ENCODE assay signal across 15 cellular contexts in genomic region chr22:40605676-40606250, GRCh38. TPM values are rescaled to one million over a fixed set of nuclear protein-coding genes. Genes with fewer than 3 reads are reported as not detected.
DNase-seq lines count a peak whose midpoint lies in the region; ATAC-seq and TF ChIP-seq lines count a peak whose summit lies in the region.
"Had no signal": no experiment of that assay in that cellular context is flagged by ENCODE, and none has a peak within 500 bp of the region (broad histone marks: within the 10 kb centered on the region; RNA-seq: fewer than 3 reads in every experiment).

No MANE protein-coding gene starts in this region.

- intact Hi-C loops in activated B cell treated with CpG ODN at 0.5 μM for 24 hours (cut with micrococcal nuclease), result no loop called here

- DNase-seq in NCI-H2196 (lab: John Stamatoyannopoulos, UW; ENCODE audit: unreplicated experiment) (peak; percentile 11), NCI-H2196 treated with DMSO at 0.1 percent for 48 hours (lab: John Stamatoyannopoulos, UW; ENCODE audit: unreplicated experiment) (no peak), activated B cell treated with CpG ODN at 0.5 μM for 24 hours (no peak), hepatic stellate cell (ENCODE audit: low spot score) (peak; percentile 34), GM10248 (ENCODE audit: extremely low spot score) (no peak), iPS-NIHi7 (ENCODE audit: extremely low spot score) (no peak)
- no peak for DNase-seq in activated effector memory CD4-positive, alpha-beta T cell treated with anti-CD3 and anti-CD28 coated beads, Interleukin-2, amount 50 U/mL, for 16 hours
- DNase-seq: activated CD4-positive, alpha-beta memory T cell treated with anti-CD3 and anti-CD28 coated beads for 36 hours; activated gamma-delta T cell; central memory CD4-positive, alpha-beta T cell; NCI-H1417; ovary; stimulated activated CD4-positive, alpha-beta T cell treated with anti-CD3 and anti-CD28 coated beads, Interleukin-15, amount 100 ng/mL, for 24 hours; testis had no signal

- no peaks in the 10 kb centered on the region for H3K36me3 Mint-ChIP-seq in activated B cell treated with CpG ODN at 0.5 μM for 24 hours (ENCODE audit: low read depth)
- peaks cover 7% of the 10 kb centered on the region for H3K36me3 Mint-ChIP-seq in stimulated activated memory B cell treated with anti-CD40 and anti-IgM and Interleukin-4, amounts not matched to agents 10 μg/mL and 1 μg/mL and 100 μg/mL, for 72 hours
- H3K36me3 Mint-ChIP-seq: activated CD4-positive, alpha-beta memory T cell treated with anti-CD3 and anti-CD28 coated beads for 36 hours had no signal

- TF ChIP-seq CTCF in activated B cell treated with CpG ODN at 0.5 μM for 24 hours (IDR thresholded peaks at IDR 0.05) (no peak), GM10248 (IDR thresholded peaks at IDR 0.05; ENCODE audit: control extremely low read depth, extremely low read depth, low read depth, missing control alignments) (no peak)

- H3K27me3 Mint-ChIP-seq in activated B cell treated with CpG ODN at 0.5 μM for 24 hours, result no peaks in the 10 kb centered on the region
- no peaks in the 10 kb centered on the region for H3K27me3 Mint-ChIP-seq in stimulated activated memory B cell treated with anti-CD40 and anti-IgM and Interleukin-4, amounts not matched to agents 10 μg/mL and 1 μg/mL and 100 μg/mL, for 72 hours
- H3K27me3 Mint-ChIP-seq: activated CD4-positive, alpha-beta memory T cell treated with anti-CD3 and anti-CD28 coated beads for 36 hours had no signal

- no peaks in the 10 kb centered on the region for H3K9me3 Mint-ChIP-seq in activated B cell treated with CpG ODN at 0.5 μM for 24 hours
- H3K9me3 Mint-ChIP-seq in stimulated activated memory B cell treated with anti-CD40 and anti-IgM and Interleukin-4, amounts not matched to agents 10 μg/mL and 1 μg/mL and 100 μg/mL, for 72 hours, result no peaks in the 10 kb centered on the region
- H3K9me3 Mint-ChIP-seq: activated CD4-positive, alpha-beta memory T cell treated with anti-CD3 and anti-CD28 coated beads for 36 hours had no signal

- POLR2A ChIA-PET in activated B cell treated with CpG ODN at 0.5 μM for 24 hours (lab: Charles Lee), result interaction anchor here (0.6 to 2.3 kb wide), 4 partner anchors 8 to 154 kb away, joined by 3 to 7 read pairs (median 4); no protein-coding TSS in a partner anchor
- POLR2A ChIA-PET in GM10248 (lab: Yijun Ruan, JAX), result no interaction called here

- no peak overlapping the region for H3K4me3 Mint-ChIP-seq in activated B cell treated with CpG ODN at 0.5 μM for 24 hours
- H3K4me3 Mint-ChIP-seq in stimulated activated memory B cell treated with anti-CD40 and anti-IgM and Interleukin-4, amounts not matched to agents 10 μg/mL and 1 μg/mL and 100 μg/mL, for 72 hours, result no peak overlapping the region
- H3K4me3 Mint-ChIP-seq: activated CD4-positive, alpha-beta memory T cell treated with anti-CD3 and anti-CD28 coated beads for 36 hours had no signal

- CTCF ChIA-PET in activated B cell treated with CpG ODN at 0.5 μM for 24 hours (lab: Charles Lee) (interaction anchor here (1.5 kb wide), 1 partner anchor 8 kb away, joined by 3 read pairs; no protein-coding TSS in a partner anchor), GM10248 (lab: Yijun Ruan, JAX) (interaction anchor here (0.9 to 1.8 kb wide), 3 partner anchors 9 to 118 kb away, joined by 3 to 10 read pairs (median 3); no protein-coding TSS in a partner anchor)

- peaks cover 46% of the 10 kb centered on the region for H3K4me1 Mint-ChIP-seq in activated B cell treated with CpG ODN at 0.5 μM for 24 hours
- H3K4me1 Mint-ChIP-seq in stimulated activated memory B cell treated with anti-CD40 and anti-IgM and Interleukin-4, amounts not matched to agents 10 μg/mL and 1 μg/mL and 100 μg/mL, for 72 hours, result peaks cover 59% of the 10 kb centered on the region

- peak overlapping the region; percentile 32 for H3K27ac Mint-ChIP-seq in activated B cell treated with CpG ODN at 0.5 μM for 24 hours
- peak overlapping the region; percentile 48 for H3K27ac Mint-ChIP-seq in stimulated activated memory B cell treated with anti-CD40 and anti-IgM and Interleukin-4, amounts not matched to agents 10 μg/mL and 1 μg/mL and 100 μg/mL, for 72 hours
- H3K27ac Mint-ChIP-seq: activated CD4-positive, alpha-beta memory T cell treated with anti-CD3 and anti-CD28 coated beads for 36 hours had no signal

- ATAC-seq in activated B cell treated with CpG ODN at 0.5 μM for 24 hours (ENCODE audit: low read depth), result no peak
- ATAC-seq in stimulated activated memory B cell treated with anti-CD40 and anti-IgM and Interleukin-4, amounts not matched to agents 10 μg/mL and 1 μg/mL and 100 μg/mL, for 72 hours, result no peak

RNA-seq across cellular contexts. Expression of gene MRTFA, which starts 30.8 kb away (rescaled TPM):
- total RNA-seq in activated B cell treated with CpG ODN at 0.5 μM for 24 hours, result 99.4 and 115 TPM in 2 replicates

Comparison
In these comparisons a context has a peak if more than half of its experiments do, and no peak if none do; other contexts are left out.
1. DNase-seq: peak in NCI-H2196 (single experiment) and hepatic stellate cell (single experiment); none in NCI-H2196 treated with DMSO at 0.1 percent for 48 hours (single experiment), activated B cell treated with CpG ODN at 0.5 μM for 24 hours (single experiment), activated effector memory CD4-positive, alpha-beta T cell treated with anti-CD3 and anti-CD28 coated beads, Interleukin-2, amount 50 U/mL, for 16 hours (single experiment), GM10248 (single experiment) and iPS-NIHi7 (single experiment).